Comparison of ENCODE assay signal across 11 cellular contexts in the genomic region with DNA sequence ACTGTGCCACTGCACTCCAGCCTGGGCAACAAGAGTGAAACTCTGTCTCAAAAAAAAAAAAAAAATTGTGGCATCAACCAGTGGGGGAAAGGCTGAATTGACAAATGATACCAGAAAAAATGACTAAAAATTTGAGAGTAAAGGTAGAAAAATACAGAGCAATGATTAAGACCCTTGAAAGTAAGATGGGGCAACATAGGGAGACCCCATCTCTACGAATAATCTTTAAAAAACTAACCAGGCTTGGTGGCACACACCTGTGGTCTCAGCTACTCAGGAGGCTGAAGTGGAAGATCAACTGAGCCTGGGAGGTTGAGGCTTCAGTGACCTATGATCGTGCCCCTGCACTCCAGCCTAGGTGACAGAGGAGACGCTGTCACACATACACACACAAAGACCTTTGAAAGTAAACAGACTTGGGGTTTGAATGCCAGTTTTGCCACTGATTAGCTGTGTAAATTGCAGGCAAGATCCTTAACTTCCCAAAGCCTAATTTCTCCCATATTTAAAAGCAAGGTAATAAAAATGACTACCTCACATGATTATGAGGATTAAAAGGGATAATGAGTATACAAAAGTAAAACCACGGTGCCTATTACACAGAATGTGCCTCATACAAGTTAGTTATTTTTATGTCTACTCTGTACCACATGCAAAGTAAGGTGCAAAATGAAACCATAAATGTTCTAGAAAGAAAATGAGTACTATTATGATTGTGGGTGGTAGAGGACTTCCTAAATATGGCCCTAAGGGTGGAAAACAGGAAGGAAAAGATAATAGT. TPM values are rescaled to one million over a fixed set of nuclear protein-coding genes. Genes with fewer than 3 reads are reported as not detected.
A peak's percentile ranks its signal among the peaks of the same experiment; 100 is the strongest.
DNase-seq lines count a peak whose midpoint lies in the region; ATAC-seq, FAIRE-seq and TF ChIP-seq lines count a peak whose summit lies in the region.
"Had no signal": no experiment of that assay in that cellular context is flagged by ENCODE, and none has a peak within 500 bp of the region (broad histone marks: within the 10 kb centered on the region; RNA-seq: fewer than 3 reads in every experiment).

No MANE protein-coding gene starts in this region.

- H3K27ac ChIP-seq in endodermal cell (ENCODE audit: low read depth, low read length), result no peak overlapping the region
- H3K27ac ChIP-seq: coronary artery had no signal

- peak; percentile 70 for FAIRE-seq in GM12892 (lab: Jason Lieb, UNC)

- H3K27me3 Mint-ChIP-seq in endodermal cell (ENCODE audit: insufficient read depth), result no peaks in the 10 kb centered on the region

- TF ChIP-seq CTCF in endodermal cell (conservative IDR thresholded peaks at IDR 0.05), result no peak

- DNase-seq in GM12892 (ENCODE audit: insufficient read length) (no peak), germinal center (ENCODE audit: low spot score) (peak; percentile 72), endodermal cell (no peak), H7 (no peak), midbrain (lab: John Stamatoyannopoulos, UW) (no peak)
- DNase-seq in activated CD8-positive, alpha-beta memory T cell treated with anti-CD3 and anti-CD28 coated beads for 24 hours, result no peak
- DNase-seq: DND-41, NCI-H1436 treated with DMSO at 0.1 percent for 48 hours had no signal

- H3K9me3 Mint-ChIP-seq in endodermal cell, result no peaks in the 10 kb centered on the region

- no peak overlapping the region for H3K27ac Mint-ChIP-seq in endodermal cell

- H3K4me3 Mint-ChIP-seq in endodermal cell, result no peak overlapping the region

- no peak for TF ChIP-seq POLR2A in GM12892 (IDR thresholded peaks at IDR 0.05; ENCODE audit: low read depth, low read length)

- H3K36me3 Mint-ChIP-seq in endodermal cell (ENCODE audit: low read depth), result no peaks in the 10 kb centered on the region

- no peaks in the 10 kb centered on the region for H3K4me1 Mint-ChIP-seq in endodermal cell

- H3K9me3 ChIP-seq in endodermal cell (ENCODE audit: control insufficient read depth, low read length), result no peaks in the 10 kb centered on the region

- no peak overlapping the region for H3K9ac ChIP-seq in endodermal cell (ENCODE audit: extremely low read depth, low read length, poor library complexity, severe bottlenecking)

- H3K4me1 ChIP-seq in endodermal cell (ENCODE audit: control insufficient read depth, insufficient read depth, low read length), result no peaks in the 10 kb centered on the region

- WGBS in endodermal cell (ENCODE audit: insufficient coverage in 1 of 2, insufficient read length in 1 of 2), 2 experiments, result 90 to 91% methylated on average over 2 to 4 of the region's 4 CpGs

- H3K36me3 ChIP-seq in endodermal cell (ENCODE audit: control insufficient read depth, insufficient read depth, low read length) (no peaks in the 10 kb centered on the region), H7 (replicated peaks; ENCODE audit: control insufficient read depth, insufficient read depth, low read length) (no peaks in the 10 kb centered on the region)

- peak; percentile 86 for ATAC-seq in GM19455 (IDR thresholded peaks at IDR 0.05; ENCODE audit: unreplicated experiment)
- peak; percentile 86 for ATAC-seq in HG03066 (IDR thresholded peaks at IDR 0.05; ENCODE audit: low read depth, unreplicated experiment)

- H3K4me3 ChIP-seq in endodermal cell (ENCODE audit: low read length) (no peak overlapping the region), H7 (ENCODE audit: insufficient read depth, low read depth, low read length) (no peak overlapping the region)
- H3K4me3 ChIP-seq: coronary artery had no signal

- H3K27me3 ChIP-seq in endodermal cell (ENCODE audit: control insufficient read depth, insufficient read depth, low read length, poor library complexity, severe bottlenecking) (no peaks in the 10 kb centered on the region), H7 (ENCODE audit: control insufficient read depth, insufficient read depth, low read length) (no peaks in the 10 kb centered on the region)

RNA-seq across cellular contexts. Expression of a gene that starts 21.7 kb away (rescaled TPM):
- polyA plus RNA-seq in GM12892 (2012; ENCODE audit: missing spikeins), result 71.8 TPM
- total RNA-seq in endodermal cell, result 100 to 1,000 TPM; 157 to 200 TPM
- 177 TPM for polyA plus RNA-seq in endodermal cell (2013, experiment 1 of 2)
- 172 TPM for polyA plus RNA-seq in endodermal cell (2013, experiment 2 of 2)
- 79.6 and 107 TPM in 2 replicates for total RNA-seq in H7 (2014; rRNA removed; shearing (Covaris generic))
